Comparison of ENCODE assay signal across 8 cellular contexts in genomic region chr9:127921592-127922120, GRCh38. TPM values are rescaled to one million over a fixed set of nuclear protein-coding genes. Genes with fewer than 3 reads are reported as not detected.
DNase-seq lines count a peak whose midpoint lies in the region; ATAC-seq lines count a peak whose summit lies in the region.

No MANE protein-coding gene starts in this region.

- peak overlapping the region; percentile 69 for H3K4me3 Mint-ChIP-seq in T-helper 17 cell

- no peaks in the 10 kb centered on the region for H3K36me3 Mint-ChIP-seq in T-helper 17 cell (ENCODE audit: low read depth)

- H3K4me1 Mint-ChIP-seq in T-helper 17 cell: peaks cover 22% of the 10 kb centered on the region

- peaks cover 6% of the 10 kb centered on the region for H3K27me3 Mint-ChIP-seq in T-helper 17 cell

- no peak overlapping the region for H3K27ac Mint-ChIP-seq in T-helper 17 cell

- ATAC-seq in T-helper 17 cell (peak; percentile 46), GM21825 (IDR thresholded peaks at IDR 0.05; ENCODE audit: unreplicated experiment) (no peak), GM21529 (IDR thresholded peaks at IDR 0.05; ENCODE audit: unreplicated experiment) (no peak)

- H3K9me3 ChIP-seq in T-helper 17 cell (ENCODE audit: control insufficient read depth, low read length, poor library complexity, severe bottlenecking): no peaks in the 10 kb centered on the region

- peak; percentile 76 for DNase-seq in COLO829 (ENCODE audit: low spot score)
- DNase-seq in HUDEP-2 (lab: John Stamatoyannopoulos, UW; ENCODE audit: unreplicated experiment in 76 of 76): peak in 44 of 76 experiments; percentile 17 to 70 (median 44)
- DNase-seq in T-helper 17 cell: peak; percentile 64 to 73 (median 64)
- DNase-seq in anterior cingulate cortex (lab: John Stamatoyannopoulos, UW): peak in 44 of 58 donors; percentile 19 to 81 (median 44)
- peak in 38 of 51 donors; percentile 14 to 80 (median 50) for DNase-seq in hypothalamus (lab: John Stamatoyannopoulos, UW)
- DNase-seq in stimulated activated CD4-positive, alpha-beta T cell treated with anti-CD3 and anti-CD28 coated beads, Interleukin-12 subunit alpha, Interleukin-12 subunit beta, amount 100 ng/mL, for 48 hours (ENCODE audit: low read depth in 2 of 3, low spot score in 1 of 3): peak in 2 of 3 donors; percentile 60 to 90

RNA-seq across cellular contexts. Expression of gene ST6GALNAC4, which starts 4.8 kb away (rescaled TPM):
- total RNA-seq in T-helper 17 cell: 10 to 100 TPM; 18.5 to 22.1 TPM

RNA-seq across cellular contexts. Expression of gene PIP5KL1, which starts 8.9 kb away (rescaled TPM):
- 1 to 10 TPM; 2.1 to 2.3 TPM for total RNA-seq in T-helper 17 cell

RNA-seq across cellular contexts. Expression of gene DPM2, which starts 16.0 kb away (rescaled TPM):
- 10 to 100 TPM; 23.3 to 26.2 TPM for total RNA-seq in T-helper 17 cell

RNA-seq across cellular contexts. Expression of gene ST6GALNAC6, which starts 22.3 kb away (rescaled TPM):
- 100 to 1,000 TPM in 1 of 2 donors, 10 to 100 TPM in 1; 74.5 to 108 TPM for total RNA-seq in T-helper 17 cell

RNA-seq across cellular contexts. Expression of gene AK1, which starts 44.2 kb away (rescaled TPM):
- total RNA-seq in T-helper 17 cell: 10 to 100 TPM; 35.9 to 66.5 TPM
